Comparison of ENCODE assay signal across 36 cellular contexts in genomic region chr22:39979458-39979857, GRCh38. TPM values are rescaled to one million over a fixed set of nuclear protein-coding genes. Genes with fewer than 3 reads are reported as not detected.
"Had no signal": no experiment of that assay in that cellular context is flagged by ENCODE, and none has a peak within 500 bp of the region (broad histone marks: within the 10 kb centered on the region; RNA-seq: fewer than 3 reads in every experiment).

No MANE protein-coding gene starts in this region.

- H3K4me3 ChIP-seq: coronary artery, dorsolateral prefrontal cortex, gastrocnemius medialis, ovary, skin epidermis, thyroid gland, upper lobe of left lung, vagina had no signal

- H3K4me3 Mint-ChIP-seq: activated naive CD4-positive, alpha-beta T cell treated with anti-CD3 and anti-CD28 coated beads, Interleukin-2, amount 50 U/mL, for 24 hours; activated T-helper 1 cell treated with anti-CD3 and anti-CD28 coated beads, Interleukin-12 subunit alpha, Interleukin-12 subunit beta, Interleukin-2, Interleukin-4 antibody, amounts not matched to agents 30 ng/mL and 10 ng/mL and 1 ng/mL, durations not matched to agents 14 hours and 24 hours and 36 hours; stimulated activated memory B cell treated with anti-CD40 and anti-IgM and Interleukin-4, amounts not matched to agents 10 μg/mL and 1 μg/mL and 100 μg/mL, for 72 hours; stimulated activated naive CD8-positive, alpha-beta T cell treated with anti-CD3 and anti-CD28 coated beads, Interleukin-15, amount 100 ng/mL, for 72 hours had no signal

- H3K27ac ChIP-seq: brain microvascular endothelial cell, coronary artery, dorsolateral prefrontal cortex, gastrocnemius medialis, ovary, skin epidermis, thyroid gland, upper lobe of left lung, vagina, WERI-Rb-1 had no signal

- H3K4me1 ChIP-seq: gastrocnemius medialis, thyroid gland, upper lobe of left lung, vagina had no signal

- H3K27me3 ChIP-seq: ovary, thyroid gland, upper lobe of left lung, vagina had no signal

- ATAC-seq: activated CD4-positive, CD25-positive, alpha-beta regulatory T cell treated with anti-CD3 and anti-CD28 coated beads, Interleukin-2, amount 50 U/mL, for 24 hours; gastrocnemius medialis; left colon; sciatic nerve; stimulated activated memory B cell treated with anti-CD40 and anti-IgM and Interleukin-4, amounts not matched to agents 10 μg/mL and 1 μg/mL and 100 μg/mL, for 72 hours had no signal

- H3K27me3 Mint-ChIP-seq: activated naive CD4-positive, alpha-beta T cell treated with anti-CD3 and anti-CD28 coated beads, Interleukin-2, amount 50 U/mL, for 24 hours; stimulated activated naive CD8-positive, alpha-beta T cell treated with anti-CD3 and anti-CD28 coated beads, Interleukin-15, amount 100 ng/mL, for 72 hours had no signal

- H3K4me1 Mint-ChIP-seq: stimulated activated memory B cell treated with anti-CD40 and anti-IgM and Interleukin-4, amounts not matched to agents 10 μg/mL and 1 μg/mL and 100 μg/mL, for 72 hours had no signal

- H3K36me3 Mint-ChIP-seq: stimulated activated memory B cell treated with anti-CD40 and anti-IgM and Interleukin-4, amounts not matched to agents 10 μg/mL and 1 μg/mL and 100 μg/mL, for 72 hours had no signal

- H3K27ac Mint-ChIP-seq: activated T-helper 1 cell treated with anti-CD3 and anti-CD28 coated beads, Interleukin-12 subunit alpha, Interleukin-12 subunit beta, Interleukin-2, Interleukin-4 antibody, amounts not matched to agents 30 ng/mL and 10 ng/mL and 1 ng/mL, durations not matched to agents 14 hours and 24 hours and 36 hours; progenitor cell of endocrine pancreas; stimulated activated memory B cell treated with anti-CD40 and anti-IgM and Interleukin-4, amounts not matched to agents 10 μg/mL and 1 μg/mL and 100 μg/mL, for 72 hours had no signal

- H3K9me3 ChIP-seq: gastrocnemius medialis, ovary, thyroid gland, upper lobe of left lung, vagina had no signal

- DNase-seq: activated CD4-positive, alpha-beta T cell treated with anti-CD3 and anti-CD28 coated beads for 48 hours; activated CD4-positive, alpha-beta T cell treated with anti-CD3 and anti-CD28 coated beads, Interleukin-2, amount 50 U/mL, for 48 hours; activated gamma-delta T cell; brain microvascular endothelial cell; dorsolateral prefrontal cortex; effector memory CD4-positive, alpha-beta T cell; erythroblast; gastrocnemius medialis; glutamatergic neuron; left colon; mammary epithelial cell; ovary; retina; stimulated activated CD4-positive, alpha-beta T cell treated with anti-CD3 and anti-CD28 coated beads, Interleukin-12 subunit alpha, Interleukin-12 subunit beta, amount 100 ng/mL, for 4 hours; stimulated activated CD4-positive, alpha-beta T cell treated with anti-CD3 and anti-CD28 coated beads, Interleukin-4, amount 100 ng/mL, for 24 hours; stimulated activated naive CD8-positive, alpha-beta T cell treated with anti-CD3 and anti-CD28 coated beads, Interleukin-15, amount 100 ng/mL, for 72 hours; substantia nigra; thyroid gland; upper lobe of left lung; WERI-Rb-1 had no signal

- H3K9me3 Mint-ChIP-seq: activated naive CD4-positive, alpha-beta T cell treated with anti-CD3 and anti-CD28 coated beads, Interleukin-2, amount 50 U/mL, for 24 hours; activated T-helper 1 cell treated with anti-CD3 and anti-CD28 coated beads, Interleukin-12 subunit alpha, Interleukin-12 subunit beta, Interleukin-2, Interleukin-4 antibody, amounts not matched to agents 30 ng/mL and 10 ng/mL and 1 ng/mL, durations not matched to agents 14 hours and 24 hours and 36 hours; stimulated activated memory B cell treated with anti-CD40 and anti-IgM and Interleukin-4, amounts not matched to agents 10 μg/mL and 1 μg/mL and 100 μg/mL, for 72 hours; stimulated activated naive CD8-positive, alpha-beta T cell treated with anti-CD3 and anti-CD28 coated beads, Interleukin-15, amount 100 ng/mL, for 72 hours had no signal

- FAIRE-seq: astrocyte, keratinocyte, TTC549 had no signal

- H3K36me3 ChIP-seq: brain microvascular endothelial cell, gastrocnemius medialis, ovary, thyroid gland, upper lobe of left lung, vagina, WERI-Rb-1 had no signal

RNA-seq across cellular contexts. Expression of gene TMA7B, which starts 19.3 kb away (rescaled TPM):
- total RNA-seq: astrocyte, cardiac septum, cerebellum, gastrocnemius medialis, left colon, mammary epithelial cell, ovary, progenitor cell of endocrine pancreas had no signal
- polyA plus RNA-seq: keratinocyte, liver, mammary epithelial cell, neural cell, ovary had no signal
